8 cellular contexts compared by ENCODE assay signal in the genomic region with DNA sequence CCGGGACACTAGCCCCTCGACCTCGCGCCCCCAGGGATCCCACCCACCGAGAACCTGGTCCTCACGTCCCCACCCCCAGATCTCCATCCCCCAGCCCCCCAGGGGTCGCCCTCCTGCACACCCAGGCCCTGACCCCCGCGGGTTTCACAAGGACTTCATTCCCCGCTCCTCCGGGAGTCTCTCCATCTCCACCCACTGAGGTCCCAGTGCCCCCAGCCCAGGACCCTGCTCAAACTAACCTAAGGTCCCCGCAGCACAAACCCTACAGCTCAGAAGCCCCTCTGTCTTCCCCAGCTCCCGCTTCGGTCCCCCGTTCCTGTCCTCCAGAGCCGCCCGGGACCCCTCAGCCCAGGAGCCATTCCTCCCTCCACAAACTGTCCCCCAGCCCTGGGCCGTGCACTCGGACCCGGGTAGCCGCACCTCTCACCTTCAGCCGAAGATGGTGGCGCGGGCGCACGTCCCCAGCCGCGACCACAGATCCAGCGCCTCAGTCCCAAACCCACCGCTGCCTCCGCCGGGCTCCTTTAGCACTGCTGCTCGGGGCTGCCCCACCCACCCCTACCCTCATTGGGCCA.
DNase-seq lines count a peak whose midpoint lies in the region; ATAC-seq and TF ChIP-seq lines count a peak whose summit lies in the region.

A gene (minus strand): TSS at position 499 of the 575 bp plus-strand sequence. CDS start 7,479 bp downstream, outside the sequence.

- H3K9me3 Mint-ChIP-seq in activated naive CD4-positive, alpha-beta T cell treated with anti-CD3 and anti-CD28 coated beads, Interleukin-2, amount 50 U/mL, for 24 hours = no peaks in the 10 kb centered on the region

- H3K4me1 Mint-ChIP-seq in activated naive CD4-positive, alpha-beta T cell treated with anti-CD3 and anti-CD28 coated beads, Interleukin-2, amount 50 U/mL, for 24 hours = peaks cover 18% of the 10 kb centered on the region

- peak within 1 kb of the TSS; percentile 97 for H3K4me3 Mint-ChIP-seq in activated naive CD4-positive, alpha-beta T cell treated with anti-CD3 and anti-CD28 coated beads, Interleukin-2, amount 50 U/mL, for 24 hours

- H3K27me3 Mint-ChIP-seq in activated naive CD4-positive, alpha-beta T cell treated with anti-CD3 and anti-CD28 coated beads, Interleukin-2, amount 50 U/mL, for 24 hours = peaks cover 27% of the 10 kb centered on the region

- H3K9ac ChIP-seq in subcutaneous abdominal adipose tissue (ENCODE audit: low read length in 5 of 5) = peak within 1 kb of the TSS in 4 of 5 donors; percentile 66 to 82 (median 75)

- H3K27ac Mint-ChIP-seq in activated naive CD4-positive, alpha-beta T cell treated with anti-CD3 and anti-CD28 coated beads, Interleukin-2, amount 50 U/mL, for 24 hours = peak within 1 kb of the TSS; percentile 86

- H3K36me3 Mint-ChIP-seq in activated naive CD4-positive, alpha-beta T cell treated with anti-CD3 and anti-CD28 coated beads, Interleukin-2, amount 50 U/mL, for 24 hours = no peaks in the 10 kb centered on the region

- peak within 1 kb of the TSS; percentile 44 for H3K27ac ChIP-seq in brain microvascular endothelial cell
- peak within 1 kb of the TSS; percentile 80 for H3K27ac ChIP-seq in layer of hippocampus (ENCODE audit: low read depth, low read length)
- H3K27ac ChIP-seq in subcutaneous abdominal adipose tissue (ENCODE audit: low read depth, low read length) = peak within 1 kb of the TSS; percentile 54

- no peaks in the 10 kb centered on the region for H3K9me3 ChIP-seq in subcutaneous abdominal adipose tissue (ENCODE audit: control insufficient read depth in 5 of 5, low read length in 5 of 5)

- DNase-seq in activated naive CD4-positive, alpha-beta T cell (lab: John Stamatoyannopoulos, UW) = no peak
- DNase-seq in brain microvascular endothelial cell = no peak
- DNase-seq in NCI-H1417 treated with DMSO at 0.1 percent for 48 hours (lab: John Stamatoyannopoulos, UW) = no peak

- TF ChIP-seq CTCF in brain microvascular endothelial cell (IDR thresholded peaks at IDR 0.05; ENCODE audit: low read depth, low read length, missing control alignments) = peak; percentile 32

- no peak for ATAC-seq in HG03442 (IDR thresholded peaks at IDR 0.05; ENCODE audit: unreplicated experiment)
- ATAC-seq in HG03108 (IDR thresholded peaks at IDR 0.05; ENCODE audit: unreplicated experiment) = no peak

- H3K4me1 ChIP-seq in subcutaneous abdominal adipose tissue (ENCODE audit: control insufficient read depth in 5 of 5, insufficient read depth in 5 of 5, low read length in 5 of 5) = peaks cover 0 to 33% (median 26%) of the 10 kb centered on the region in 5 donors

- H3K36me3 ChIP-seq in brain microvascular endothelial cell (replicated peaks) (no peaks in the 10 kb centered on the region), subcutaneous abdominal adipose tissue (ENCODE audit: control insufficient read depth in 5 of 5, insufficient read depth in 5 of 5, low read length in 5 of 5) (no peaks in the 10 kb centered on the region)

- H3K27me3 ChIP-seq in brain microvascular endothelial cell (replicated peaks) = no peaks in the 10 kb centered on the region
- no peaks in the 10 kb centered on the region for H3K27me3 ChIP-seq in layer of hippocampus (ENCODE audit: control insufficient read depth, insufficient read depth, low read length)
- H3K27me3 ChIP-seq in subcutaneous abdominal adipose tissue (ENCODE audit: control insufficient read depth in 5 of 5, insufficient read depth in 4 of 5, low read length in 5 of 5) = no peaks in the 10 kb centered on the region

- H3K4me3 ChIP-seq in brain microvascular endothelial cell (ENCODE audit: low read depth, low read length) (peak within 1 kb of the TSS; percentile 90), subcutaneous abdominal adipose tissue (ENCODE audit: low read depth in 1 of 5, low read length in 5 of 5) (peak within 1 kb of the TSS; percentile 75 to 90 (median 87))

- in situ Hi-C loops in brain microvascular endothelial cell (cut with HindIII; ENCODE audit: low pct_ligation_motif_present, low sequenced_read_pairs) = no loop called here
